ENCODE assay signal across 8 cellular contexts in the genomic region with DNA sequence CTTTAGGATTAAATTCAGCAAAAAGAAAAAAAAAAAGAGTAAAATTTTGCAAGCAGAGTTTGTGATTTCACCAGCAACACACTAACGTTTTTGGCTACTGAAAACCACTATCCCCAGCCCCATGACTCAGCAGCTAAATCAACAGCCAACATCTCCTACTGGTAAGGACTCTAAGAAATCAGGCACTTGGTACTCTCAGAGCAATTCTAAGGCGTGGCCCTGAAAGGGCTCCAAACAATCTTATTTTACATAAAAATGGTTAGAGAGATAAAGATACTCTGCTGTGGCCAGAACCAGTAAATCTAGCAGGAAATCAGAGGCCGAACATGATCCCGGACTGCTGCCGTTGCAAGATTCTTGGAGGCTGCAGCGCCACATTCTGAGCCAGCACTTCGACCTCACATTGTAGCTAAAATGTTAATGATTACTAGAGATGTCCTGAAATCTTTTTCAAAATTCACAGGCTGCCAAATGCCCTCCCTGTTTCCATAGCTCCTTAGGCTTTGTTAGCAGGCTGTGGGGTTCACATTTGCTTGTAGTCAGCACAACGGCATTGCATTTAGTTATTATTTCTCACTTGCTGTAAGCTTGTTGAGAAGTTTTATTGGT. TPM values are rescaled to one million over a fixed set of nuclear protein-coding genes. Genes with fewer than 3 reads are reported as not detected.
A peak's percentile ranks its signal among the peaks of the same experiment; 100 is the strongest.
DNase-seq lines count a peak whose midpoint lies in the region; TF ChIP-seq lines count a peak whose summit lies in the region.

No MANE protein-coding gene starts in this region.

- DNase-seq in AG08396 (ENCODE audit: low spot score) (peak; percentile 91), GM20000 (ENCODE audit: low spot score) (peak; percentile 59), RPMI8226 (peak; percentile 75), breast epithelium (ENCODE audit: low spot score in 2 of 2) (no peak), kidney glomerular epithelial cell (lab: John Stamatoyannopoulos, UW) (peak; percentile 94), stomach (peak; percentile 61), NCI-H2029 treated with DMSO at 0.1 percent for 48 hours (lab: John Stamatoyannopoulos, UW) (no peak), NCI-H774 (lab: John Stamatoyannopoulos, UW) (no peak)

- WGBS in stomach, 5 donors, result 10 to 33% (median 21%) methylated on average over 8 of the region's 8 CpGs

- H3K27ac ChIP-seq in breast epithelium (peak overlapping the region; percentile 62 to 97), stomach (peak overlapping the region; percentile 64 to 100 (median 99))

- H3K4me3 ChIP-seq in breast epithelium, result peak overlapping the region in 1 of 3 donors; percentile 34
- H3K4me3 ChIP-seq in stomach, result no peak overlapping the region

- H3K4me1 ChIP-seq in breast epithelium (peaks cover 0 to 7% of the 10 kb centered on the region in 2 donors), stomach (peaks cover 26 to 48% (median 37%) of the 10 kb centered on the region in 4 donors)

- TF ChIP-seq POLR2A in breast epithelium (IDR thresholded peaks at IDR 0.05) (no peak), stomach (IDR thresholded peaks at IDR 0.05) (no peak)

- intact Hi-C loops in breast epithelium (cut with DNase I; ENCODE audit: low total_unique reads) (no loop called here), stomach (cut with DNase I; ENCODE audit: low total_unique reads) (no loop called here)

- H3K27me3 ChIP-seq in breast epithelium (no peaks in the 10 kb centered on the region), stomach (no peaks in the 10 kb centered on the region)

- H3K36me3 ChIP-seq in breast epithelium, result no peaks in the 10 kb centered on the region
- H3K36me3 ChIP-seq in stomach, result peaks cover 0 to 7% (median 5%) of the 10 kb centered on the region in 4 donors

- no peak for TF ChIP-seq EP300 in stomach (IDR thresholded peaks at IDR 0.05)

- TF ChIP-seq CTCF in GM20000 (IDR thresholded peaks at IDR 0.05; ENCODE audit: extremely low read depth, missing control alignments), result no peak
- TF ChIP-seq CTCF in breast epithelium (IDR thresholded peaks at IDR 0.05), result no peak
- no peak for TF ChIP-seq CTCF in stomach (IDR thresholded peaks at IDR 0.05)

- H3K9me3 ChIP-seq in breast epithelium (no peaks in the 10 kb centered on the region), stomach (no peaks in the 10 kb centered on the region)

RNA-seq across cellular contexts. Expression of a gene that starts 1.7 kb away (rescaled TPM):
- total RNA-seq in breast epithelium (100 to 1,000 TPM; 400 to 717 (median 589) TPM), stomach (100 to 1,000 TPM; 206 to 463 (median 362) TPM)
- 100 to 1,000 TPM; 271 to 577 (median 338) TPM for polyA plus RNA-seq in stomach

Comparison
In these comparisons a context has a peak if more than half of its experiments do, and no peak if none do; other contexts are left out.
1. DNase-seq: peak in AG08396 (single experiment), GM20000 (single experiment), RPMI8226 (single experiment), kidney glomerular epithelial cell (single experiment) and stomach (single experiment); none in breast epithelium (0 of 2), NCI-H2029 treated with DMSO at 0.1 percent for 48 hours (single experiment) and NCI-H774 (single experiment).